Comparison of ENCODE assay signal across 18 cellular contexts in the genomic region with DNA sequence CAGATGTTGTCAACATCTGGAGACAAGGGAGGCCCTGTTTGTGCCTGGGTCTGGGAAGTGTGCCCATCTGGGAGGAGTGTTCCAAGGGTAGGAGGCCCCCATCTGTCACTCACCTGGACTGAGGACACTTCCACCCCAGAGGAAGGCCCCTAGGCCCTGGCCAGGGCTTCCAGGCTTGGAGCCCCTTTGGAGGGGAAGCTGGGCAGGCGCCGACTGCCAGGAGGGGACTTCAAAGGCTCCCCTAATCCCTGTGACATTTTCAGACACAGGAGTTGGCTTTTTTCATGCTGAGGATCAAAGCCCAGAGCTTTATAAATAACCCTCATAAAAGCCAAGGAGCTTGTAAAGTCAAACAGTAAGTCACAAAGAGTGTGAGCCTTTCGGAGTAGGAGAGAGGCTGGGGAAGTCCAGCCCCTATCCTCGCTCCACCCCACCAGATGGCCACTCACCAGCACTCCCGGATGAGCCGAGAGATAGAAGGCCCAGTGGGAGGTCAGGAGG. TPM values are rescaled to one million over a fixed set of nuclear protein-coding genes. Genes with fewer than 3 reads are reported as not detected.
DNase-seq lines count a peak whose midpoint lies in the region; ATAC-seq and TF ChIP-seq lines count a peak whose summit lies in the region.
"Had no signal": no experiment of that assay in that cellular context is flagged by ENCODE, and none has a peak within 500 bp of the region (broad histone marks: within the 10 kb centered on the region; RNA-seq: fewer than 3 reads in every experiment).

No MANE protein-coding gene starts in this region.

- H3K79me2 ChIP-seq in neural progenitor cell (ENCODE audit: low read depth), result no peaks in the 10 kb centered on the region

- H3K27ac Mint-ChIP-seq in neural progenitor cell (peak overlapping the region; percentile 46), natural killer cell (no peak overlapping the region)
- no peak overlapping the region for H3K27ac Mint-ChIP-seq in activated naive CD4-positive, alpha-beta T cell treated with anti-CD3 and anti-CD28 coated beads for 36 hours
- H3K27ac Mint-ChIP-seq: activated CD8-positive, alpha-beta memory T cell treated with anti-CD3 and anti-CD28 coated beads, Interleukin-2, amount 10 ng/mL, durations not matched to agents 7 days and 5 days; naive thymus-derived CD8-positive, alpha-beta T cell; stimulated activated effector memory CD8-positive, alpha-beta T cell treated with anti-CD3 and anti-CD28 coated beads, Interleukin-12 subunit alpha, Interleukin-12 subunit beta, amount 100 ng/mL, for 72 hours; WTC11 had no signal

- no peak overlapping the region for H2AFZ ChIP-seq in neural progenitor cell (replicated peaks)

- H3K4me1 Mint-ChIP-seq in neural progenitor cell, result peaks cover 44% of the 10 kb centered on the region
- no peaks in the 10 kb centered on the region for H3K4me1 Mint-ChIP-seq in natural killer cell
- no peaks in the 10 kb centered on the region for H3K4me1 Mint-ChIP-seq in activated naive CD4-positive, alpha-beta T cell treated with anti-CD3 and anti-CD28 coated beads for 36 hours (ENCODE audit: low read depth)
- H3K4me1 Mint-ChIP-seq: naive thymus-derived CD8-positive, alpha-beta T cell had no signal

- no peak overlapping the region for H3K27ac ChIP-seq in BLaER1
- H3K27ac ChIP-seq in dorsolateral prefrontal cortex, result peak overlapping the region in 42 of 59 donors; percentile 2 to 83 (median 60)
- peak overlapping the region; percentile 63 for H3K27ac ChIP-seq in neural progenitor cell

- DNase-seq in HT-29 (ENCODE audit: low spot score) (peak; percentile 40), dorsolateral prefrontal cortex (peak in 3 of 10 donors; percentile 38 to 45 (median 39)), neural progenitor cell (ENCODE audit: low spot score) (peak; percentile 41), SHP77 (lab: John Stamatoyannopoulos, UW) (no peak), natural killer cell (no peak)
- no peak for DNase-seq in activated CD4-positive, alpha-beta T cell treated with anti-CD3 and anti-CD28 coated beads for 1 hour
- DNase-seq in activated naive CD4-positive, alpha-beta T cell treated with anti-CD3 and anti-CD28 coated beads for 36 hours, result no peak
- DNase-seq: activated CD8-positive, alpha-beta memory T cell treated with anti-CD3 and anti-CD28 coated beads, Interleukin-2, amount 10 ng/mL, durations not matched to agents 7 days and 5 days; activated effector memory CD4-positive, alpha-beta T cell treated with anti-CD3 and anti-CD28 coated beads, Interleukin-2, amount 50 U/mL, for 16 hours; cortex of kidney; GOT3; naive thymus-derived CD8-positive, alpha-beta T cell had no signal

- peaks cover 31% of the 10 kb centered on the region for H3K27me3 Mint-ChIP-seq in neural progenitor cell (ENCODE audit: insufficient read depth, low read depth)
- H3K27me3 Mint-ChIP-seq in natural killer cell (ENCODE audit: low read depth in 2 of 2), result peaks cover 9 to 11% of the 10 kb centered on the region in 2 donors
- H3K27me3 Mint-ChIP-seq in activated naive CD4-positive, alpha-beta T cell treated with anti-CD3 and anti-CD28 coated beads for 36 hours (ENCODE audit: low read depth), result peaks cover 7% of the 10 kb centered on the region

- H3K4me2 ChIP-seq in BLaER1 (peak overlapping the region; percentile 34), neural progenitor cell (peak overlapping the region; percentile 51)

- no peaks in the 10 kb centered on the region for H3K9me3 ChIP-seq in BLaER1
- H3K9me3 ChIP-seq in neural progenitor cell (ENCODE audit: low read depth), result no peaks in the 10 kb centered on the region

- no peak for ATAC-seq in natural killer cell
- ATAC-seq: activated CD8-positive, alpha-beta memory T cell treated with anti-CD3 and anti-CD28 coated beads, Interleukin-2, amount 10 ng/mL, durations not matched to agents 7 days and 5 days; left lobe of liver; naive thymus-derived CD8-positive, alpha-beta T cell; right cardiac atrium; SK-N-SH treated with all-trans-retinoic acid at 6 μM for 48 hours had no signal

- H3K36me3 ChIP-seq in BLaER1, result no peaks in the 10 kb centered on the region
- no peaks in the 10 kb centered on the region for H3K36me3 ChIP-seq in neural progenitor cell

- H3K9me3 Mint-ChIP-seq in neural progenitor cell, result peaks cover 5% of the 10 kb centered on the region
- H3K9me3 Mint-ChIP-seq in natural killer cell, result no peaks in the 10 kb centered on the region
- H3K9me3 Mint-ChIP-seq in activated naive CD4-positive, alpha-beta T cell treated with anti-CD3 and anti-CD28 coated beads for 36 hours, result no peaks in the 10 kb centered on the region
- H3K9me3 Mint-ChIP-seq: stimulated activated effector memory CD8-positive, alpha-beta T cell treated with anti-CD3 and anti-CD28 coated beads, Interleukin-12 subunit alpha, Interleukin-12 subunit beta, amount 100 ng/mL, for 72 hours had no signal

- H3F3A ChIP-seq in neural progenitor cell (ENCODE audit: low read depth), result peaks cover 27% of the 10 kb centered on the region

- H4K20me1 ChIP-seq in BLaER1 (no peaks in the 10 kb centered on the region), neural progenitor cell (ENCODE audit: low read depth) (no peaks in the 10 kb centered on the region)

- intact Hi-C loops in dorsolateral prefrontal cortex (cut with DNase I) (no loop called here), natural killer cell (cut with micrococcal nuclease) (no loop called here)
- intact Hi-C loops in activated naive CD4-positive, alpha-beta T cell treated with anti-CD3 and anti-CD28 coated beads for 36 hours (cut with micrococcal nuclease), result no loop called here

- H3K4me3 Mint-ChIP-seq in neural progenitor cell (peak overlapping the region; percentile 21), natural killer cell (no peak overlapping the region)
- no peak overlapping the region for H3K4me3 Mint-ChIP-seq in activated naive CD4-positive, alpha-beta T cell treated with anti-CD3 and anti-CD28 coated beads for 36 hours
- H3K4me3 Mint-ChIP-seq: activated CD8-positive, alpha-beta memory T cell treated with anti-CD3 and anti-CD28 coated beads, Interleukin-2, amount 10 ng/mL, durations not matched to agents 7 days and 5 days; naive thymus-derived CD8-positive, alpha-beta T cell; stimulated activated effector memory CD8-positive, alpha-beta T cell treated with anti-CD3 and anti-CD28 coated beads, Interleukin-12 subunit alpha, Interleukin-12 subunit beta, amount 100 ng/mL, for 72 hours; WTC11 had no signal

- H3K9ac ChIP-seq in BLaER1 (no peak overlapping the region), neural progenitor cell (no peak overlapping the region)

- TF ChIP-seq CTCF in dorsolateral prefrontal cortex (IDR thresholded peaks at IDR 0.05 in 54 of 56, conservative IDR thresholded peaks at IDR 0.05 in 2 of 56; ENCODE audit: low read depth in 1 of 56, partially characterized antibody in 56 of 56), result no peak
- TF ChIP-seq CTCF in neural progenitor cell (IDR thresholded peaks at IDR 0.05), result no peak
- TF ChIP-seq CTCF in natural killer cell (IDR thresholded peaks at IDR 0.05), result no peak

- H3K27me3 ChIP-seq in BLaER1 (no peaks in the 10 kb centered on the region), dorsolateral prefrontal cortex (no peaks in the 10 kb centered on the region), neural progenitor cell (no peaks in the 10 kb centered on the region)

- CTCF ChIA-PET in activated naive CD4-positive, alpha-beta T cell treated with anti-CD3 and anti-CD28 coated beads for 36 hours (lab: Charles Lee), result no interaction called here

- H3K4me3 ChIP-seq in BLaER1 (no peak overlapping the region), dorsolateral prefrontal cortex (no peak overlapping the region), neural progenitor cell (no peak overlapping the region)

- H3K4me1 ChIP-seq in BLaER1 (peaks cover 12% of the 10 kb centered on the region), neural progenitor cell (peaks cover 35% of the 10 kb centered on the region)

- no peaks in the 10 kb centered on the region for H3K36me3 Mint-ChIP-seq in neural progenitor cell
- no peaks in the 10 kb centered on the region for H3K36me3 Mint-ChIP-seq in natural killer cell
- H3K36me3 Mint-ChIP-seq in activated naive CD4-positive, alpha-beta T cell treated with anti-CD3 and anti-CD28 coated beads for 36 hours (ENCODE audit: low read depth), result no peaks in the 10 kb centered on the region
- H3K36me3 Mint-ChIP-seq: activated CD8-positive, alpha-beta memory T cell treated with anti-CD3 and anti-CD28 coated beads, Interleukin-2, amount 10 ng/mL, durations not matched to agents 7 days and 5 days; naive thymus-derived CD8-positive, alpha-beta T cell; stimulated activated effector memory CD8-positive, alpha-beta T cell treated with anti-CD3 and anti-CD28 coated beads, Interleukin-12 subunit alpha, Interleukin-12 subunit beta, amount 100 ng/mL, for 72 hours; WTC11 had no signal

RNA-seq across cellular contexts. Expression of a gene that starts 17.6 kb away (rescaled TPM):
- 4.8 and 5.1 TPM in 2 replicates for total RNA-seq in HT-29 (2014; rRNA removed; shearing (Covaris generic))
- total RNA-seq in dorsolateral prefrontal cortex (10 to 100 TPM; 10.4 to 85.9 (median 23.1) TPM), neural progenitor cell (ENCODE audit: low replicate concordance) (2.5 and 10.6 TPM in 2 replicates), natural killer cell (1 to 10 TPM; 3.1 to 6.6 (median 4.0) TPM)
- under 1 TPM; 0.20 to 0.38 TPM for total RNA-seq in activated naive CD4-positive, alpha-beta T cell treated with anti-CD3 and anti-CD28 coated beads for 36 hours

Comparison
In these comparisons a context has a peak if more than half of its experiments do, and no peak if none do; other contexts are left out.
1. DNase-seq: peak in HT-29 (single experiment) and neural progenitor cell (single experiment); none in SHP77 (0 of 2), activated CD4-positive, alpha-beta T cell treated with anti-CD3 and anti-CD28 coated beads for 1 hour (single experiment), natural killer cell (single experiment) and activated naive CD4-positive, alpha-beta T cell treated with anti-CD3 and anti-CD28 coated beads for 36 hours (single experiment).